Comparison of ENCODE assay signal across 9 cellular contexts in genomic region chr4:154506253-154506652, GRCh38. TPM values are rescaled to one million over a fixed set of nuclear protein-coding genes. Genes with fewer than 3 reads are reported as not detected.
DNase-seq lines count a peak whose midpoint lies in the region; ATAC-seq and TF ChIP-seq lines count a peak whose summit lies in the region.
"Had no signal": no experiment of that assay in that cellular context is flagged by ENCODE, and none has a peak within 500 bp of the region (broad histone marks: within the 10 kb centered on the region; RNA-seq: fewer than 3 reads in every experiment).

No MANE protein-coding gene starts in this region.

- no peaks in the 10 kb centered on the region for H3K9me3 Mint-ChIP-seq in activated naive CD8-positive, alpha-beta T cell treated with anti-CD3 and anti-CD28 coated beads, Interleukin-2, amount 50 U/mL, for 24 hours

- H3K4me3 ChIP-seq in body of pancreas: no peak overlapping the region
- H3K4me3 ChIP-seq: BLaER1 had no signal

- peak in 6 of 7 experiments; percentile 19 to 46 (median 33) for TF ChIP-seq CTCF in body of pancreas (IDR thresholded peaks at IDR 0.05)

- no peak for TF ChIP-seq POLR2A in body of pancreas (IDR thresholded peaks at IDR 0.05)

- intact Hi-C loops in body of pancreas (cut with DNase I): no loop called here

- no peaks in the 10 kb centered on the region for H3K4me1 ChIP-seq in body of pancreas

- no peak overlapping the region for H3K4me3 Mint-ChIP-seq in activated naive CD8-positive, alpha-beta T cell treated with anti-CD3 and anti-CD28 coated beads, Interleukin-2, amount 50 U/mL, for 24 hours

- H3K27ac Mint-ChIP-seq in activated naive CD8-positive, alpha-beta T cell treated with anti-CD3 and anti-CD28 coated beads, Interleukin-2, amount 50 U/mL, for 24 hours: no peak overlapping the region

- no peaks in the 10 kb centered on the region for H3K36me3 ChIP-seq in body of pancreas (replicated peaks in 1 of 2; ENCODE audit: insufficient read depth in 1 of 2, low read depth in 2 of 2)
- H3K36me3 ChIP-seq: BLaER1 had no signal

- no peak for ATAC-seq in body of pancreas
- ATAC-seq in GM18858 (IDR thresholded peaks at IDR 0.05; ENCODE audit: unreplicated experiment): no peak
- ATAC-seq in activated naive CD8-positive, alpha-beta T cell treated with anti-CD3 and anti-CD28 coated beads, Interleukin-2, amount 50 U/mL, for 24 hours: no peak

- no peaks in the 10 kb centered on the region for H3K27me3 ChIP-seq in body of pancreas
- H3K27me3 ChIP-seq: BLaER1 had no signal

- no peaks in the 10 kb centered on the region for H3K36me3 Mint-ChIP-seq in activated naive CD8-positive, alpha-beta T cell treated with anti-CD3 and anti-CD28 coated beads, Interleukin-2, amount 50 U/mL, for 24 hours (ENCODE audit: low read depth)

- no peak overlapping the region for H3K27ac ChIP-seq in body of pancreas
- H3K27ac ChIP-seq: BLaER1 had no signal

- 18 to 19% methylated on average over 2 of the region's 2 CpGs for WGBS in body of pancreas, 2 donors

- no peaks in the 10 kb centered on the region for H3K9me3 ChIP-seq in body of pancreas
- H3K9me3 ChIP-seq: BLaER1 had no signal

- DNase-seq in NCI-H1417 (lab: John Stamatoyannopoulos, UW) (peak in 2 of 3 experiments; percentile 26 to 78), NCI-H1417 treated with DMSO at 0.1 percent for 48 hours (lab: John Stamatoyannopoulos, UW) (no peak), Kasumi-1 (lab: John Stamatoyannopoulos, UW) (peak; percentile 48 to 54), body of pancreas (no peak), midbrain (lab: John Stamatoyannopoulos, UW) (peak; percentile 67)
- DNase-seq in activated effector memory CD4-positive, alpha-beta T cell treated with Interleukin-2 at 50 U/mL for 16 hours: no peak
- no peak for DNase-seq in activated naive CD8-positive, alpha-beta T cell treated with anti-CD3 and anti-CD28 coated beads, Interleukin-2, amount 50 U/mL, for 24 hours

- H3K27me3 Mint-ChIP-seq in activated naive CD8-positive, alpha-beta T cell treated with anti-CD3 and anti-CD28 coated beads, Interleukin-2, amount 50 U/mL, for 24 hours: peaks cover 42% of the 10 kb centered on the region

- no peaks in the 10 kb centered on the region for H3K4me1 Mint-ChIP-seq in activated naive CD8-positive, alpha-beta T cell treated with anti-CD3 and anti-CD28 coated beads, Interleukin-2, amount 50 U/mL, for 24 hours

RNA-seq across cellular contexts. Expression of gene DCHS2, which starts 14.7 kb away (rescaled TPM):
- total RNA-seq in body of pancreas: under 1 TPM; 0.33 to 0.78 TPM

RNA-seq across cellular contexts. Expression of gene PLRG1, which starts 43.9 kb away (rescaled TPM):
- 10 to 100 TPM; 15.2 to 25.2 TPM for total RNA-seq in body of pancreas

RNA-seq across cellular contexts. Expression of gene FGB, which starts 56.6 kb away (rescaled TPM):
- not detected for total RNA-seq in body of pancreas

Comparison
In these comparisons a context has a peak if more than half of its experiments do, and no peak if none do; other contexts are left out.
1. DNase-seq: peak in NCI-H1417 (2 of 3), Kasumi-1 (2 of 2) and midbrain (single experiment); none in NCI-H1417 treated with DMSO at 0.1 percent for 48 hours (single experiment), body of pancreas (0 of 4), activated effector memory CD4-positive, alpha-beta T cell treated with Interleukin-2 at 50 U/mL for 16 hours (single experiment) and activated naive CD8-positive, alpha-beta T cell treated with anti-CD3 and anti-CD28 coated beads, Interleukin-2, amount 50 U/mL, for 24 hours (single experiment).